1 cellular context compared by ENCODE assay signal in the genomic region with DNA sequence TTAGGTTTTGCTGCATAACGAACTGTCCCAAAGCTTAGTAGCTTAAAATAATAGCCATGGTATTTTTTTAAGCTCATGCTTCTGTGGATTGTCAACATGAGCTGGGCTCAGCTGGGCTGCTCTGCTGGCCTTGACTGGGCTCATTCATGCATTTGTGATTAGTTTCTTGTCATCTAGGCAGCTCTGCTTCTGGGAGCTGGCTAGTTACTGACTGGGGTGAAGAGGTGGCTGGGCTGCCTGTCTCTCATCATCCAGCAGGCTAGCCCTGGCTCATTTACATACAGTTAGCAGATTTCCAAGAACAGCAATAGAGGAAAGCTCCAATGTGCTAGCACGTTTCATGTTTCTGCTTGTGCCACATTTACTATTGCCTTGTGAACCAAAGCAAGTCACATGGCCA.
TF ChIP-seq lines count a peak whose summit lies in the region.

No MANE protein-coding gene starts in this region.

TF ChIP-seq in GM23338, 12 proteins besides CTCF, POLR2A, EP300 and RAD21 (continued from another document):
- TF ChIP-seq, protein P1, sequence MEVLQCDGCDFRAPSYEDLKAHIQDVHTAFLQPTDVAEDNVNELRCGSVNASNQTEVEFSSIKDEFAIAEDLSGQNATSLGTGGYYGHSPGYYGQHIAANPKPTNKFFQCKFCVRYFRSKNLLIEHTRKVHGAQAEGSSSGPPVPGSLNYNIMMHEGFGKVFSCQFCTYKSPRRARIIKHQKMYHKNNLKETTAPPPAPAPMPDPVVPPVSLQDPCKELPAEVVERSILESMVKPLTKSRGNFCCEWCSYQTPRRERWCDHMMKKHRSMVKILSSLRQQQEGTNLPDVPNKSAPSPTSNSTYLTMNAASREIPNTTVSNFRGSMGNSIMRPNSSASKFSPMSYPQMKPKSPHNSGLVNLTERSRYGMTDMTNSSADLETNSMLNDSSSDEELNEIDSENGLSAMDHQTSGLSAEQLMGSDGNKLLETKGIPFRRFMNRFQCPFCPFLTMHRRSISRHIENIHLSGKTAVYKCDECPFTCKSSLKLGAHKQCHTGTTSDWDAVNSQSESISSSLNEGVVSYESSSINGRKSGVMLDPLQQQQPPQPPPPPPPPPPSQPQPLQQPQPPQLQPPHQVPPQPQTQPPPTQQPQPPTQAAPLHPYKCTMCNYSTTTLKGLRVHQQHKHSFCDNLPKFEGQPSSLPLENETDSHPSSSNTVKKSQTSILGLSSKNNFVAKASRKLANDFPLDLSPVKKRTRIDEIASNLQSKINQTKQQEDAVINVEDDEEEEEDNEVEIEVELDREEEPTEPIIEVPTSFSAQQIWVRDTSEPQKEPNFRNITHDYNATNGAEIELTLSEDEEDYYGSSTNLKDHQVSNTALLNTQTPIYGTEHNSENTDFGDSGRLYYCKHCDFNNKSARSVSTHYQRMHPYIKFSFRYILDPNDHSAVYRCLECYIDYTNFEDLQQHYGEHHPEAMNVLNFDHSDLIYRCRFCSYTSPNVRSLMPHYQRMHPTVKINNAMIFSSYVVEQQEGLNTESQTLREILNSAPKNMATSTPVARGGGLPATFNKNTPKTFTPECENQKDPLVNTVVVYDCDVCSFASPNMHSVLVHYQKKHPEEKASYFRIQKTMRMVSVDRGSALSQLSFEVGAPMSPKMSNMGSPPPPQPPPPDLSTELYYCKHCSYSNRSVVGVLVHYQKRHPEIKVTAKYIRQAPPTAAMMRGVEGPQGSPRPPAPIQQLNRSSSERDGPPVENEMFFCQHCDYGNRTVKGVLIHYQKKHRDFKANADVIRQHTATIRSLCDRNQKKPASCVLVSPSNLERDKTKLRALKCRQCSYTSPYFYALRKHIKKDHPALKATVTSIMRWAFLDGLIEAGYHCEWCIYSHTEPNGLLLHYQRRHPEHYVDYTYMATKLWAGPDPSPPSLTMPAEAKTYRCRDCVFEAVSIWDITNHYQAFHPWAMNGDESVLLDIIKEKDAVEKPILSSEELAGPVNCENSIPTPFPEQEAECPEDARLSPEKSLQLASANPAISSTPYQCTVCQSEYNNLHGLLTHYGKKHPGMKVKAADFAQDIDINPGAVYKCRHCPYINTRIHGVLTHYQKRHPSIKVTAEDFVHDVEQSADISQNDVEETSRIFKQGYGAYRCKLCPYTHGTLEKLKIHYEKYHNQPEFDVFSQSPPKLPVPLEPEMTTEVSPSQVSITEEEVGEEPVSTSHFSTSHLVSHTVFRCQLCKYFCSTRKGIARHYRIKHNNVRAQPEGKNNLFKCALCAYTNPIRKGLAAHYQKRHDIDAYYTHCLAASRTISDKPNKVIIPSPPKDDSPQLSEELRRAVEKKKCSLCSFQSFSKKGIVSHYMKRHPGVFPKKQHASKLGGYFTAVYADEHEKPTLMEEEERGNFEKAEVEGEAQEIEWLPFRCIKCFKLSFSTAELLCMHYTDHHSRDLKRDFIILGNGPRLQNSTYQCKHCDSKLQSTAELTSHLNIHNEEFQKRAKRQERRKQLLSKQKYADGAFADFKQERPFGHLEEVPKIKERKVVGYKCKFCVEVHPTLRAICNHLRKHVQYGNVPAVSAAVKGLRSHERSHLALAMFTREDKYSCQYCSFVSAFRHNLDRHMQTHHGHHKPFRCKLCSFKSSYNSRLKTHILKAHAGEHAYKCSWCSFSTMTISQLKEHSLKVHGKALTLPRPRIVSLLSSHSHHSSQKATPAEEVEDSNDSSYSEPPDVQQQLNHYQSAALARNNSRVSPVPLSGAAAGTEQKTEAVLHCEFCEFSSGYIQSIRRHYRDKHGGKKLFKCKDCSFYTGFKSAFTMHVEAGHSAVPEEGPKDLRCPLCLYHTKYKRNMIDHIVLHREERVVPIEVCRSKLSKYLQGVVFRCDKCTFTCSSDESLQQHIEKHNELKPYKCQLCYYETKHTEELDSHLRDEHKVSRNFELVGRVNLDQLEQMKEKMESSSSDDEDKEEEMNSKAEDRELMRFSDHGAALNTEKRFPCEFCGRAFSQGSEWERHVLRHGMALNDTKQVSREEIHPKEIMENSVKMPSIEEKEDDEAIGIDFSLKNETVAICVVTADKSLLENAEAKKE (CRISPR knock-in tag; IDR thresholded peaks at IDR 0.05) = no peak
- TF ChIP-seq POLR2AphosphoS5 (IDR thresholded peaks at IDR 0.05; ENCODE audit: low read depth) (no peak), ZNF331 (CRISPR knock-in tag; IDR thresholded peaks at IDR 0.05; ENCODE audit: low read depth) (no peak), NANOG (IDR thresholded peaks at IDR 0.05; ENCODE audit: borderline replicate concordance) (no peak), CREB1 (CRISPR knock-in tag; IDR thresholded peaks at IDR 0.05; ENCODE audit: low read depth) (no peak), EZH2 (IDR thresholded peaks at IDR 0.05; ENCODE audit: low read depth, unreplicated experiment) (no peak), STAT1 (IDR thresholded peaks at IDR 0.05; ENCODE audit: unreplicated experiment) (no peak), ZNF114 (CRISPR knock-in tag; IDR thresholded peaks at IDR 0.05) (no peak)
- TF ChIP-seq, protein P2, sequence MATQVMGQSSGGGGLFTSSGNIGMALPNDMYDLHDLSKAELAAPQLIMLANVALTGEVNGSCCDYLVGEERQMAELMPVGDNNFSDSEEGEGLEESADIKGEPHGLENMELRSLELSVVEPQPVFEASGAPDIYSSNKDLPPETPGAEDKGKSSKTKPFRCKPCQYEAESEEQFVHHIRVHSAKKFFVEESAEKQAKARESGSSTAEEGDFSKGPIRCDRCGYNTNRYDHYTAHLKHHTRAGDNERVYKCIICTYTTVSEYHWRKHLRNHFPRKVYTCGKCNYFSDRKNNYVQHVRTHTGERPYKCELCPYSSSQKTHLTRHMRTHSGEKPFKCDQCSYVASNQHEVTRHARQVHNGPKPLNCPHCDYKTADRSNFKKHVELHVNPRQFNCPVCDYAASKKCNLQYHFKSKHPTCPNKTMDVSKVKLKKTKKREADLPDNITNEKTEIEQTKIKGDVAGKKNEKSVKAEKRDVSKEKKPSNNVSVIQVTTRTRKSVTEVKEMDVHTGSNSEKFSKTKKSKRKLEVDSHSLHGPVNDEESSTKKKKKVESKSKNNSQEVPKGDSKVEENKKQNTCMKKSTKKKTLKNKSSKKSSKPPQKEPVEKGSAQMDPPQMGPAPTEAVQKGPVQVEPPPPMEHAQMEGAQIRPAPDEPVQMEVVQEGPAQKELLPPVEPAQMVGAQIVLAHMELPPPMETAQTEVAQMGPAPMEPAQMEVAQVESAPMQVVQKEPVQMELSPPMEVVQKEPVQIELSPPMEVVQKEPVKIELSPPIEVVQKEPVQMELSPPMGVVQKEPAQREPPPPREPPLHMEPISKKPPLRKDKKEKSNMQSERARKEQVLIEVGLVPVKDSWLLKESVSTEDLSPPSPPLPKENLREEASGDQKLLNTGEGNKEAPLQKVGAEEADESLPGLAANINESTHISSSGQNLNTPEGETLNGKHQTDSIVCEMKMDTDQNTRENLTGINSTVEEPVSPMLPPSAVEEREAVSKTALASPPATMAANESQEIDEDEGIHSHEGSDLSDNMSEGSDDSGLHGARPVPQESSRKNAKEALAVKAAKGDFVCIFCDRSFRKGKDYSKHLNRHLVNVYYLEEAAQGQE (IDR thresholded peaks at IDR 0.05; ENCODE audit: unreplicated experiment) = no peak
